In genomic region chr1:240306673-240307072, GRCh38 we compare ENCODE assay signal across 17 cellular contexts.
DNase-seq lines count a peak whose midpoint lies in the region.
"Had no signal": no experiment of that assay in that cellular context is flagged by ENCODE, and none has a peak within 500 bp of the region (broad histone marks: within the 10 kb centered on the region; RNA-seq: fewer than 3 reads in every experiment).

No MANE protein-coding gene starts in this region.

- no peaks in the 10 kb centered on the region for H3K27me3 ChIP-seq in skeletal muscle satellite cell (ENCODE audit: control insufficient read depth, insufficient read depth, low read length)
- H3K27me3 ChIP-seq: MG63 had no signal

- H3K4me3 ChIP-seq in skeletal muscle satellite cell (ENCODE audit: low read length) = no peak overlapping the region
- H3K4me3 ChIP-seq: GM23338, MG63, PC-9 had no signal

- no peak overlapping the region for H3K9ac ChIP-seq in skeletal muscle satellite cell (ENCODE audit: low read depth, low read length)
- H3K9ac ChIP-seq: KMS-11 had no signal

- H3K4me1 ChIP-seq in skeletal muscle satellite cell (ENCODE audit: control insufficient read depth, insufficient read depth, low read length) = peaks cover 55% of the 10 kb centered on the region

- H3K36me3 ChIP-seq in skeletal muscle satellite cell (ENCODE audit: insufficient read depth, low read length) = peaks cover 6% of the 10 kb centered on the region

- peak overlapping the region; percentile 9 for H3K4me2 ChIP-seq in skeletal muscle satellite cell (ENCODE audit: low read length)
- H3K4me2 ChIP-seq: GM23338, KMS-11, PC-9 had no signal

- H3K9me3 ChIP-seq in skeletal muscle satellite cell (replicated peaks; ENCODE audit: low read length) = peaks cover 3% of the 10 kb centered on the region

- DNase-seq in EL = peak; percentile 61
- peak; percentile 74 for DNase-seq in RPMI7951 (ENCODE audit: low read depth)
- DNase-seq in fibroblast of peridontal ligament (ENCODE audit: extremely low read depth) = peak; percentile 74
- no peak for DNase-seq in stimulated activated CD4-positive, alpha-beta T cell treated with anti-CD3 and anti-CD28 coated beads, Interleukin-2, amount 100 ng/mL, for 48 hours
- DNase-seq in superior temporal gyrus (ENCODE audit: extremely low spot score) = no peak
- no peak for DNase-seq in T-helper 1 cell
- DNase-seq: ACHN, Calu3, MG63, NCI-H1092, NCI-H146, NCI-H2081, NCI-H524, PC-9 had no signal

Comparison
In these comparisons a context has a peak if more than half of its experiments do, and no peak if none do; other contexts are left out.
1. DNase-seq: peak in EL (single experiment), RPMI7951 (single experiment) and fibroblast of peridontal ligament (single experiment); none in stimulated activated CD4-positive, alpha-beta T cell treated with anti-CD3 and anti-CD28 coated beads, Interleukin-2, amount 100 ng/mL, for 48 hours (0 of 2), superior temporal gyrus (single experiment) and T-helper 1 cell (0 of 5).